12 cellular contexts compared by ENCODE assay signal in genomic region chr10:70363292-70363691, GRCh38. TPM values are rescaled to one million over a fixed set of nuclear protein-coding genes. Genes with fewer than 3 reads are reported as not detected.
DNase-seq lines count a peak whose midpoint lies in the region; ATAC-seq and TF ChIP-seq lines count a peak whose summit lies in the region.
"Had no signal": no experiment of that assay in that cellular context is flagged by ENCODE, and none has a peak within 500 bp of the region (broad histone marks: within the 10 kb centered on the region; RNA-seq: fewer than 3 reads in every experiment).

No MANE protein-coding gene starts in this region.

- H3K9me3 ChIP-seq in left ventricle myocardium inferior (replicated peaks), result no peaks in the 10 kb centered on the region
- no peaks in the 10 kb centered on the region for H3K9me3 ChIP-seq in prostate gland
- no peaks in the 10 kb centered on the region for H3K9me3 ChIP-seq in upper lobe of right lung

- H3K27me3 Mint-ChIP-seq in activated CD4-positive, alpha-beta T cell treated with anti-CD3 and anti-CD28 coated beads, Interleukin-2, amount 10 ng/mL, durations not matched to agents 7 days and 5 days, result no peaks in the 10 kb centered on the region
- H3K27me3 Mint-ChIP-seq: activated CD8-positive, alpha-beta T cell treated with anti-CD3 and anti-CD28 coated beads for 36 hours had no signal

- POLR2A ChIA-PET in activated CD4-positive, alpha-beta T cell treated with anti-CD3 and anti-CD28 coated beads, Interleukin-2, amount 10 ng/mL, durations not matched to agents 7 days and 5 days (lab: Charles Lee), result no interaction called here

- ATAC-seq in Right ventricle myocardium superior (ENCODE audit: poor library complexity) (no peak), upper lobe of right lung (no peak), GM18517 (IDR thresholded peaks at IDR 0.05; ENCODE audit: unreplicated experiment) (no peak)
- ATAC-seq: activated CD8-positive, alpha-beta T cell treated with anti-CD3 and anti-CD28 coated beads for 36 hours had no signal

- H3K4me1 ChIP-seq in left ventricle myocardium inferior (peaks cover 19% of the 10 kb centered on the region), prostate gland (replicated peaks) (no peaks in the 10 kb centered on the region), upper lobe of right lung (peaks cover 15% of the 10 kb centered on the region)

- TF ChIP-seq POLR2A in prostate gland (IDR thresholded peaks at IDR 0.05), result no peak

- intact Hi-C loops in left ventricle myocardium inferior (cut with micrococcal nuclease), result loop anchor here (5.0 kb wide), 2 partner anchors 91 to 141 kb away; no protein-coding TSS in a partner anchor
- intact Hi-C loops in Right ventricle myocardium superior (cut with DNase I), result no loop called here
- intact Hi-C loops in prostate gland (cut with DNase I), result no loop called here
- intact Hi-C loops in upper lobe of right lung (cut with DNase I), result loop anchor here (5.0 to 10.0 kb wide), 2 partner anchors 88 to 136 kb away; no protein-coding TSS in a partner anchor

- H3K27me3 ChIP-seq in left ventricle myocardium inferior (ENCODE audit: low read depth) (no peaks in the 10 kb centered on the region), prostate gland (replicated peaks; ENCODE audit: insufficient read depth) (no peaks in the 10 kb centered on the region), upper lobe of right lung (no peaks in the 10 kb centered on the region)

- DNase-seq in left ventricle myocardium inferior (no peak), Right ventricle myocardium superior (no peak), epithelial cell of prostate (ENCODE audit: low read depth, low spot score) (no peak), prostate gland (ENCODE audit: low spot score) (no peak), upper lobe of right lung (no peak), OCI-M1 (lab: John Stamatoyannopoulos, UW) (no peak)
- DNase-seq in activated CD4-positive, alpha-beta T cell treated with anti-CD3 and anti-CD28 coated beads, Interleukin-2, amount 10 ng/mL, durations not matched to agents 7 days and 5 days, result no peak
- DNase-seq: activated CD8-positive, alpha-beta T cell treated with anti-CD3 and anti-CD28 coated beads for 36 hours; effector CD4-positive, alpha-beta T cell; stimulated activated naive CD4-positive, alpha-beta T cell; T-helper 9 cell had no signal

- H3K27ac ChIP-seq in left ventricle myocardium inferior (replicated peaks) (peak overlapping the region; percentile 78), epithelial cell of prostate (peak overlapping the region; percentile 77), prostate gland (peak overlapping the region; percentile 50 to 62), upper lobe of right lung (peak overlapping the region; percentile 90)

- no peak overlapping the region for H3K27ac Mint-ChIP-seq in activated CD4-positive, alpha-beta T cell treated with anti-CD3 and anti-CD28 coated beads, Interleukin-2, amount 10 ng/mL, durations not matched to agents 7 days and 5 days
- H3K27ac Mint-ChIP-seq: activated CD8-positive, alpha-beta T cell treated with anti-CD3 and anti-CD28 coated beads for 36 hours had no signal

- no peak overlapping the region for H3K4me3 Mint-ChIP-seq in activated CD4-positive, alpha-beta T cell treated with anti-CD3 and anti-CD28 coated beads, Interleukin-2, amount 10 ng/mL, durations not matched to agents 7 days and 5 days
- H3K4me3 Mint-ChIP-seq: activated CD8-positive, alpha-beta T cell treated with anti-CD3 and anti-CD28 coated beads for 36 hours had no signal

- H3K9me3 Mint-ChIP-seq in activated CD4-positive, alpha-beta T cell treated with anti-CD3 and anti-CD28 coated beads, Interleukin-2, amount 10 ng/mL, durations not matched to agents 7 days and 5 days, result no peaks in the 10 kb centered on the region
- H3K9me3 Mint-ChIP-seq: activated CD8-positive, alpha-beta T cell treated with anti-CD3 and anti-CD28 coated beads for 36 hours had no signal

- peak overlapping the region; percentile 5 for H3K4me3 ChIP-seq in left ventricle myocardium inferior
- H3K4me3 ChIP-seq in prostate gland, result no peak overlapping the region
- H3K4me3 ChIP-seq in upper lobe of right lung, result no peak overlapping the region

- TF ChIP-seq CTCF in left ventricle myocardium inferior (IDR thresholded peaks at IDR 0.05; ENCODE audit: borderline replicate concordance), result no peak
- TF ChIP-seq CTCF in prostate gland (IDR thresholded peaks at IDR 0.05), result no peak
- TF ChIP-seq CTCF in upper lobe of right lung (IDR thresholded peaks at IDR 0.05), result no peak

- CTCF ChIA-PET in activated CD4-positive, alpha-beta T cell treated with anti-CD3 and anti-CD28 coated beads, Interleukin-2, amount 10 ng/mL, durations not matched to agents 7 days and 5 days (lab: Charles Lee), result interaction anchor here (0.6 to 3.0 kb wide), 9 partner anchors 9 to 164 kb away, joined by 4 to 79 read pairs (median 6); no protein-coding TSS in a partner anchor

- 83% methylated on average over 1 of the region's 1 CpG for WGBS in prostate gland

- no peaks in the 10 kb centered on the region for H3K36me3 Mint-ChIP-seq in activated CD4-positive, alpha-beta T cell treated with anti-CD3 and anti-CD28 coated beads, Interleukin-2, amount 10 ng/mL, durations not matched to agents 7 days and 5 days (ENCODE audit: low read depth)

- peaks cover 12% of the 10 kb centered on the region for H3K4me1 Mint-ChIP-seq in activated CD4-positive, alpha-beta T cell treated with anti-CD3 and anti-CD28 coated beads, Interleukin-2, amount 10 ng/mL, durations not matched to agents 7 days and 5 days

- H3K36me3 ChIP-seq in left ventricle myocardium inferior, result no peaks in the 10 kb centered on the region
- no peaks in the 10 kb centered on the region for H3K36me3 ChIP-seq in prostate gland
- no peaks in the 10 kb centered on the region for H3K36me3 ChIP-seq in upper lobe of right lung

RNA-seq across cellular contexts. Expression of gene LRRC20, which starts 19.1 kb away (rescaled TPM):
- total RNA-seq in left ventricle myocardium inferior (75.4 TPM), Right ventricle myocardium superior (59.9 TPM), prostate gland (10 to 100 TPM in 1 of 2 donors, 1 to 10 TPM in 1; 9.4 to 15.2 TPM), upper lobe of right lung (10.9 TPM)
- 10 to 100 TPM; 13.2 to 14.9 TPM for total RNA-seq in activated CD4-positive, alpha-beta T cell treated with anti-CD3 and anti-CD28 coated beads, Interleukin-2, amount 10 ng/mL, durations not matched to agents 7 days and 5 days

RNA-seq across cellular contexts. Expression of gene EIF4EBP2, which starts 40.7 kb away (rescaled TPM):
- total RNA-seq in left ventricle myocardium inferior (75.1 TPM), Right ventricle myocardium superior (92.7 TPM), prostate gland (10 to 100 TPM; 40.1 to 63.3 TPM), upper lobe of right lung (79.3 TPM)
- total RNA-seq in activated CD4-positive, alpha-beta T cell treated with anti-CD3 and anti-CD28 coated beads, Interleukin-2, amount 10 ng/mL, durations not matched to agents 7 days and 5 days, result 10 to 100 TPM; 56.1 to 68.7 TPM

Comparison
In these comparisons a context has a peak if more than half of its experiments do, and no peak if none do; other contexts are left out.
1. intact Hi-C loops: an anchor here in left ventricle myocardium inferior (5.0 kb wide) and upper lobe of right lung (5.0 to 10.0 kb wide); none called in Right ventricle myocardium superior and prostate gland.